In the genomic region with DNA sequence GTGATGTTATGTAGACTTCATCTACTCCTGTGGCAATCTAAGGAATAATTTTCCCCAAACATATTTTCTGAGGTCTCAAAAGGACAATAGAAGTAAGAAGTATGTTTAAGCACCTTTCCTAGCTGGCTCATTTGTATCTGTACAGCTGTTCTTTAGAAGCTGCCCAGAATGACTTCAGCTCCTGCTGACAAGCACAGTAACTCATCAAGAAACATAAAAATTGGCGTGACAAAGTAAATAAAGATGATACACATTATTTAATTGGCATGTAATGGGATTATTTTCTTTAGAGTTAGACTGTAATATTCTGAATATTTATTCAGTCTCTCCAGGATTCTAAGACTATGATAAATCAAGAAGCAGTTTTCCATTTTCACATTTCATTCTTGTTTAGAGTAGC, we compare ENCODE assay signal across 19 cellular contexts.
DNase-seq lines count a peak whose midpoint lies in the region; ATAC-seq and TF ChIP-seq lines count a peak whose summit lies in the region.
"Had no signal": no experiment of that assay in that cellular context is flagged by ENCODE, and none has a peak within 500 bp of the region (broad histone marks: within the 10 kb centered on the region; RNA-seq: fewer than 3 reads in every experiment).

No MANE protein-coding gene starts in this region.

- DNase-seq in NCI-H1092 treated with DMSO at 0.1 percent for 48 hours (lab: John Stamatoyannopoulos, UW) (peak; percentile 5), NCI-H1092 (lab: John Stamatoyannopoulos, UW) (no peak), IMR-90 (no peak), SJCRH30 (peak; percentile 63 to 87), osteoblast (ENCODE audit: insufficient read length, low spot score, missing footprints) (peak; percentile 0), OCI-M2 (lab: John Stamatoyannopoulos, UW; ENCODE audit: unreplicated experiment) (no peak), prostate gland (ENCODE audit: low spot score) (no peak)
- DNase-seq: 8988T; activated B cell treated with CpG ODN at 0.5 μM for 24 hours; activated CD4-positive, alpha-beta T cell treated with anti-CD3 and anti-CD28 coated beads, Interleukin-2, amount 50 U/mL, for 48 hours; activated CD8-positive, alpha-beta memory T cell treated with anti-CD3 and anti-CD28 coated beads, Interleukin-2, amount 50 U/mL, for 48 hours; activated naive CD8-positive, alpha-beta T cell treated with anti-CD3 and anti-CD28 coated beads, Interleukin-2, amount 10 ng/mL, durations not matched to agents 7 days and 5 days; cortex of kidney; DMS53; naive B cell; NCI-H187; occipital lobe; tibial artery had no signal

- H2BK15ac ChIP-seq in IMR-90 (ENCODE audit: low read depth, low read length): no peak overlapping the region

- H3K27ac ChIP-seq in IMR-90 (ENCODE audit: insufficient read depth, low read length): no peak overlapping the region
- peak overlapping the region; percentile 96 for H3K27ac ChIP-seq in SJCRH30
- peak overlapping the region; percentile 14 for H3K27ac ChIP-seq in osteoblast (ENCODE audit: low read depth, low read length)
- no peak overlapping the region for H3K27ac ChIP-seq in prostate gland
- H3K27ac ChIP-seq: tibial artery had no signal

- H3K4ac ChIP-seq in IMR-90 (ENCODE audit: low read depth, low read length): no peak overlapping the region

- H3K4me3 ChIP-seq in IMR-90 (ENCODE audit: insufficient read depth, low read depth, low read length) (no peak overlapping the region), SJCRH30 (no peak overlapping the region), osteoblast (ENCODE audit: insufficient read depth, low read length) (no peak overlapping the region), prostate gland (no peak overlapping the region)
- H3K4me3 ChIP-seq: tibial artery had no signal

- WGBS in IMR-90 (ENCODE audit: extremely low coverage in 2 of 2, insufficient read length in 1 of 2), 2 experiments: no CpG with 5 or more reads among the region's 1 CpG
- 32% methylated on average over 1 of the region's 1 CpG for WGBS in prostate gland

- TF ChIP-seq POLR2A in IMR-90 (IDR thresholded peaks at IDR 0.05; ENCODE audit: low read depth, low read length) (no peak), prostate gland (IDR thresholded peaks at IDR 0.05) (no peak)

- intact Hi-C loops in IMR-90 (cut with micrococcal nuclease) (loop anchor here (5.0 kb wide), 1 partner anchor 108 kb away; the partner anchor contains the start of gene PDE1A), prostate gland (cut with DNase I) (no loop called here)

- in situ Hi-C loops in IMR-90 (cut with MboI; ENCODE audit: low sequenced_read_pairs): no loop called here

- no TSS peak for BruUV-seq in IMR-90 (replicated peaks; lab: Mats Ljungman, UMichigan)

- H3K4me2 ChIP-seq in IMR-90 (ENCODE audit: low read depth, low read length): no peak overlapping the region
- H3K4me2 ChIP-seq in osteoblast (ENCODE audit: insufficient read depth, low read length): peak overlapping the region; percentile 20

- CTCF ChIA-PET in IMR-90 (lab: Yijun Ruan, JAX): interaction anchor here (1.1 kb wide), 1 partner anchor 133 kb away, joined by 3 read pairs; no protein-coding TSS in a partner anchor

- ATAC-seq in IMR-90 (ENCODE audit: low read depth) (no peak), HG03469 (IDR thresholded peaks at IDR 0.05; ENCODE audit: unreplicated experiment) (no peak)

- no peak overlapping the region for H4K8ac ChIP-seq in IMR-90 (ENCODE audit: low read depth in 2 of 2, low read length in 2 of 2)

- no peak overlapping the region for H3K9ac ChIP-seq in IMR-90 (ENCODE audit: low read depth, low read length)

- peak overlapping the region; percentile 73; the same call in 1 of the 2 replicates for H3K18ac ChIP-seq in IMR-90 (ENCODE audit: low read depth, low read length)

- H4K91ac ChIP-seq in IMR-90 (ENCODE audit: insufficient read depth, low read depth, low read length): no peak overlapping the region

- no peak overlapping the region for H3K23ac ChIP-seq in IMR-90 (ENCODE audit: low read depth, low read length)

- POLR2A ChIA-PET in IMR-90 (lab: Charles Lee; ENCODE audit: unreplicated experiment): no interaction called here

- H3K9me3 ChIP-seq in IMR-90 (ENCODE audit: control insufficient read depth, insufficient read depth, low read length) (no peaks in the 10 kb centered on the region), SJCRH30 (replicated peaks) (peaks cover 13% of the 10 kb centered on the region), osteoblast (ENCODE audit: low read depth, low read length) (no peaks in the 10 kb centered on the region), prostate gland (no peaks in the 10 kb centered on the region)
- H3K9me3 ChIP-seq: tibial artery had no signal

- dilution Hi-C loops in IMR-90 (cut with HindIII; ENCODE audit: low sequenced_read_pairs, unreplicated experiment): no loop called here

- H3K4me1 ChIP-seq in IMR-90 (ENCODE audit: control insufficient read depth, insufficient read depth, low read length): peaks cover 6% of the 10 kb centered on the region
- H3K4me1 ChIP-seq in SJCRH30: peaks cover 38% of the 10 kb centered on the region
- peaks cover 21% of the 10 kb centered on the region for H3K4me1 ChIP-seq in osteoblast (ENCODE audit: insufficient read depth, low read length)
- no peaks in the 10 kb centered on the region for H3K4me1 ChIP-seq in prostate gland (replicated peaks)

- no peak overlapping the region for H2AK9ac ChIP-seq in IMR-90 (replicated peaks; ENCODE audit: low read depth, low read length, poor library complexity)

- no peak overlapping the region for H3K14ac ChIP-seq in IMR-90 (replicated peaks; ENCODE audit: low read depth, low read length)

- no peaks in the 10 kb centered on the region for H3K79me1 ChIP-seq in IMR-90 (ENCODE audit: low read depth in 1 of 2, low read length in 2 of 2)

- no peak overlapping the region for H2BK120ac ChIP-seq in IMR-90 (ENCODE audit: low read depth, low read length)

- no peak for TF ChIP-seq RAD21 in IMR-90 (IDR thresholded peaks at IDR 0.05; ENCODE audit: low read length)

- H3K79me2 ChIP-seq in osteoblast (ENCODE audit: insufficient read depth, low read length): no peaks in the 10 kb centered on the region

- H3K27me3 ChIP-seq in IMR-90 (ENCODE audit: control insufficient read depth, insufficient read depth, low read length): no peaks in the 10 kb centered on the region
- no peaks in the 10 kb centered on the region for H3K27me3 ChIP-seq in SJCRH30
- no peaks in the 10 kb centered on the region for H3K27me3 ChIP-seq in osteoblast (ENCODE audit: insufficient read depth, low read length)
- no peaks in the 10 kb centered on the region for H3K27me3 ChIP-seq in prostate gland (replicated peaks; ENCODE audit: insufficient read depth)
- H3K27me3 ChIP-seq: tibial artery had no signal

- no peak overlapping the region for H2BK20ac ChIP-seq in IMR-90 (ENCODE audit: low read depth, low read length)

- H3K9me1 ChIP-seq in IMR-90 (ENCODE audit: insufficient read depth, low read length): 0 out of 2 replicates have a peak, but pooled peaks cover 3% of the 10 kb centered on the region

- H2AFZ ChIP-seq in IMR-90 (replicated peaks; ENCODE audit: low read length, poor library complexity) (no peak overlapping the region), osteoblast (ENCODE audit: low read length) (no peak overlapping the region)

- H2BK5ac ChIP-seq in IMR-90 (ENCODE audit: low read depth, low read length, poor library complexity, severe bottlenecking): no peak overlapping the region

- no peak overlapping the region for H2AK5ac ChIP-seq in IMR-90 (ENCODE audit: low read depth, low read length)

- TF ChIP-seq CTCF in IMR-90 (conservative IDR thresholded peaks at IDR 0.05; ENCODE audit: low read depth, low read length) (no peak), osteoblast (IDR thresholded peaks at IDR 0.05; ENCODE audit: extremely low read depth, low read depth, low read length) (no peak), prostate gland (IDR thresholded peaks at IDR 0.05) (no peak)

- H3K56ac ChIP-seq in IMR-90 (ENCODE audit: extremely low read depth, insufficient read depth, low read length): no peak overlapping the region

- H3K36me3 ChIP-seq in IMR-90 (ENCODE audit: control insufficient read depth, insufficient read depth, low read length) (no peaks in the 10 kb centered on the region), SJCRH30 (no peaks in the 10 kb centered on the region), osteoblast (ENCODE audit: insufficient read depth, low read length) (no peaks in the 10 kb centered on the region), prostate gland (no peaks in the 10 kb centered on the region)
- H3K36me3 ChIP-seq: tibial artery had no signal

- H4K20me1 ChIP-seq in IMR-90 (ENCODE audit: insufficient read depth, low read length) (no peaks in the 10 kb centered on the region), osteoblast (ENCODE audit: insufficient read depth, low read length) (no peaks in the 10 kb centered on the region)

- H4K5ac ChIP-seq in IMR-90 (ENCODE audit: low read depth, low read length): peak overlapping the region; percentile 36; the same call in 1 of the 2 replicates

TF ChIP-seq in IMR-90, 13 proteins besides CTCF, POLR2A, EP300 and RAD21:
- TF ChIP-seq BHLHE40 (IDR thresholded peaks at IDR 0.05; ENCODE audit: low read depth, low read length): no peak
- TF ChIP-seq CHD1 (IDR thresholded peaks at IDR 0.05; ENCODE audit: low read depth, low read length): no peak
- no peak for TF ChIP-seq NFE2L2 (IDR thresholded peaks at IDR 0.05; ENCODE audit: low read depth, low read length)
- TF ChIP-seq MXI1 (IDR thresholded peaks at IDR 0.05; ENCODE audit: borderline replicate concordance, low read depth, low read length): no peak
- no peak for TF ChIP-seq MAZ (IDR thresholded peaks at IDR 0.05; ENCODE audit: borderline replicate concordance, low read depth, low read length)
- TF ChIP-seq RCOR1 (IDR thresholded peaks at IDR 0.05; ENCODE audit: insufficient replicate concordance, low read length): no peak

Comparison
In these comparisons a context has a peak if more than half of its experiments do, and no peak if none do; other contexts are left out.
1. DNase-seq: peak in NCI-H1092 treated with DMSO at 0.1 percent for 48 hours (single experiment), SJCRH30 (2 of 2) and osteoblast (single experiment); none in NCI-H1092 (single experiment), IMR-90 (single experiment), OCI-M2 (single experiment) and prostate gland (single experiment).
2. H3K27ac ChIP-seq: peak in SJCRH30 (single experiment) and osteoblast (single experiment); none in IMR-90 (single experiment) and prostate gland (0 of 2).